ENCODE assay signal across 1 cellular context in genomic region chr1:32886012-32886827, GRCh38.
TF ChIP-seq lines count a peak whose summit lies in the region.

TSS of gene HPCA (plus strand) at chr1:32886491. CDS start at chr1:32888899, 2,408 bp downstream.

TF ChIP-seq in HepG2, 621 proteins besides CTCF, POLR2A, EP300 and RAD21 (continued from another document and continues in another):
- TF ChIP-seq ZNF225 (CRISPR knock-in tag; IDR thresholded peaks at IDR 0.05) (peak; percentile 67; the same call in 1 of the 2 replicates), ZNF75D (CRISPR knock-in tag; IDR thresholded peaks at IDR 0.05; ENCODE audit: borderline replicate concordance) (peak; percentile 97), PHF5A (CRISPR knock-in tag; IDR thresholded peaks at IDR 0.05; ENCODE audit: low read depth, unreplicated experiment) (no peak), DDIT3 (CRISPR knock-in tag; IDR thresholded peaks at IDR 0.05) (peak; percentile 84; the same call in 1 of the 2 replicates), RELA (CRISPR knock-in tag; IDR thresholded peaks at IDR 0.05) (peak; percentile 91; the same call in 1 of the 2 replicates), PITX1 (CRISPR knock-in tag; IDR thresholded peaks at IDR 0.05) (peak; percentile 87), TP53 (CRISPR knock-in tag; conservative IDR thresholded peaks at IDR 0.05) (peak; percentile 90; the same call in 1 of the 2 replicates), ISX (CRISPR knock-in tag; conservative IDR thresholded peaks at IDR 0.05) (peak; percentile 98), ZNF550 (CRISPR knock-in tag; IDR thresholded peaks at IDR 0.05; ENCODE audit: borderline replicate concordance) (no peak), SAFB2 (CRISPR knock-in tag; IDR thresholded peaks at IDR 0.05; ENCODE audit: borderline replicate concordance, low read depth) (peak; percentile 94), ISL2 (CRISPR knock-in tag; IDR thresholded peaks at IDR 0.05) (peak; percentile 91), PTBP1 (IDR thresholded peaks at IDR 0.05; ENCODE audit: low read depth, low read length, poor library complexity, severe bottlenecking) (no peak), ZNF564 (CRISPR knock-in tag; IDR thresholded peaks at IDR 0.05) (peak; percentile 95), PCBP1 (IDR thresholded peaks at IDR 0.05; ENCODE audit: borderline replicate concordance, low read depth, low read length) (0 out of 2 replicates have a peak, but pooled peaks have one; percentile 8), FOXP1 (IDR thresholded peaks at IDR 0.05) (no peak), FOXP1 (CRISPR knock-in tag; IDR thresholded peaks at IDR 0.05) (peak; percentile 36; the same call in 1 of the 2 replicates), ZFP36 (IDR thresholded peaks at IDR 0.05; ENCODE audit: borderline replicate concordance, low read depth, low read length, partially characterized antibody) (peak; percentile 13), TFDP1 (CRISPR knock-in tag; IDR thresholded peaks at IDR 0.05; ENCODE audit: borderline replicate concordance) (peak; percentile 45; the same call in 1 of the 2 replicates), ZNF772 (CRISPR knock-in tag; IDR thresholded peaks at IDR 0.05) (peak; percentile 97), ZSCAN30 (CRISPR knock-in tag; IDR thresholded peaks at IDR 0.05) (peak; percentile 91), CAMTA2 (CRISPR knock-in tag; IDR thresholded peaks at IDR 0.05; ENCODE audit: borderline replicate concordance) (peak; percentile 98; the same call in 1 of the 2 replicates), RNF219 (CRISPR knock-in tag; IDR thresholded peaks at IDR 0.05) (peak; percentile 84; the same call in 1 of the 2 replicates), TAF1 (CRISPR knock-in tag; IDR thresholded peaks at IDR 0.05) (peak; percentile 40), ZFP1 (CRISPR knock-in tag; IDR thresholded peaks at IDR 0.05) (peak; percentile 68; the same call in 1 of the 2 replicates), RARA (CRISPR knock-in tag; IDR thresholded peaks at IDR 0.05) (peak; percentile 80), MLX (CRISPR knock-in tag; IDR thresholded peaks at IDR 0.05) (peak; percentile 76), SP4 (CRISPR knock-in tag; IDR thresholded peaks at IDR 0.05) (peak; percentile 81), AHR (CRISPR knock-in tag; IDR thresholded peaks at IDR 0.05) (peak; percentile 99), KLF9 (CRISPR knock-in tag; IDR thresholded peaks at IDR 0.05; ENCODE audit: low read depth) (peak; percentile 97), HNF4A (CRISPR knock-in tag; IDR thresholded peaks at IDR 0.05) (no peak), ZKSCAN8 (CRISPR knock-in tag; IDR thresholded peaks at IDR 0.05; ENCODE audit: borderline replicate concordance) (peak; percentile 82; the same call in 1 of the 2 replicates), ZNF589 (CRISPR knock-in tag; conservative IDR thresholded peaks at IDR 0.05) (peak; percentile 99), MATR3 (CRISPR knock-in tag; IDR thresholded peaks at IDR 0.05) (no peak), ZNF629 (CRISPR knock-in tag; conservative IDR thresholded peaks at IDR 0.05) (peak; percentile 58; the same call in 1 of the 2 replicates), ZNF780A (CRISPR knock-in tag; IDR thresholded peaks at IDR 0.05) (peak; percentile 96), ZNF891 (CRISPR knock-in tag; IDR thresholded peaks at IDR 0.05) (peak; percentile 97), POLR2AphosphoS2 (IDR thresholded peaks at IDR 0.05; ENCODE audit: low read depth, low read length) (no peak), ZNF430 (CRISPR knock-in tag; IDR thresholded peaks at IDR 0.05) (peak; percentile 98), MEIS1 (CRISPR knock-in tag; IDR thresholded peaks at IDR 0.05; ENCODE audit: borderline replicate concordance) (peak; percentile 85), ZNF296 (CRISPR knock-in tag; conservative IDR thresholded peaks at IDR 0.05) (peak; percentile 97), CCDC6 (CRISPR knock-in tag; IDR thresholded peaks at IDR 0.05) (peak; percentile 97), ZNF639 (CRISPR knock-in tag; conservative IDR thresholded peaks at IDR 0.05) (peak; percentile 95), ZNF782 (CRISPR knock-in tag; IDR thresholded peaks at IDR 0.05; ENCODE audit: borderline replicate concordance) (peak; percentile 94; the same call in 1 of the 2 replicates), NFKBIZ (CRISPR knock-in tag; IDR thresholded peaks at IDR 0.05) (peak; percentile 97), CCAR2 (optimal IDR thresholded peaks at IDR 0.05; ENCODE audit: low read depth, low read length) (no peak), HMG20B (CRISPR knock-in tag; conservative IDR thresholded peaks at IDR 0.05) (peak; percentile 94), HNRNPH1 (optimal IDR thresholded peaks at IDR 0.05; ENCODE audit: low read depth, low read length) (no peak), ATF4 (CRISPR knock-in tag; IDR thresholded peaks at IDR 0.05) (peak in 1 of 2 experiments; percentile 72; a peak in 1 of 4 replicates), ZNF83 (CRISPR knock-in tag; IDR thresholded peaks at IDR 0.05; ENCODE audit: borderline replicate concordance) (peak; percentile 98), ZFP36L2 (CRISPR knock-in tag; IDR thresholded peaks at IDR 0.05) (peak; percentile 98), MYC (CRISPR knock-in tag; IDR thresholded peaks at IDR 0.05; ENCODE audit: borderline replicate concordance) (peak; percentile 79; the same call in 1 of the 2 replicates), FIP1L1 (IDR thresholded peaks at IDR 0.05; ENCODE audit: borderline replicate concordance, insufficient read depth, low read depth, low read length) (no peak), ZNF670 (CRISPR knock-in tag; IDR thresholded peaks at IDR 0.05; ENCODE audit: borderline replicate concordance) (peak; percentile 69; the same call in 1 of the 2 replicates), IKZF5 (CRISPR knock-in tag; IDR thresholded peaks at IDR 0.05) (peak; percentile 98), HNF4G (IDR thresholded peaks at IDR 0.05; ENCODE audit: borderline replicate concordance, low read depth, low read length) (no peak), HNF4G (CRISPR knock-in tag; IDR thresholded peaks at IDR 0.05; ENCODE audit: borderline replicate concordance, low read depth) (peak; percentile 75; the same call in 1 of the 2 replicates), ZNF781 (CRISPR knock-in tag; IDR thresholded peaks at IDR 0.05; ENCODE audit: borderline replicate concordance, not compliant biosample characterization) (peak; percentile 98), ZNF281 (CRISPR knock-in tag; IDR thresholded peaks at IDR 0.05; ENCODE audit: borderline replicate concordance) (peak; percentile 72), IRF9 (CRISPR knock-in tag; IDR thresholded peaks at IDR 0.05; ENCODE audit: borderline replicate concordance) (peak; percentile 97), BHLHE40 (IDR thresholded peaks at IDR 0.05; ENCODE audit: low read length) (no peak), TBX2 (CRISPR knock-in tag; IDR thresholded peaks at IDR 0.05; ENCODE audit: borderline replicate concordance) (peak; percentile 94), GZF1 (CRISPR knock-in tag; IDR thresholded peaks at IDR 0.05) (peak; percentile 93), ZNF432 (CRISPR knock-in tag; IDR thresholded peaks at IDR 0.05; ENCODE audit: borderline replicate concordance) (no peak), ZNF816 (CRISPR knock-in tag; IDR thresholded peaks at IDR 0.05; ENCODE audit: borderline replicate concordance) (peak; percentile 98), SPEN (CRISPR knock-in tag; IDR thresholded peaks at IDR 0.05; ENCODE audit: low read depth) (peak; percentile 59; the same call in 1 of the 2 replicates), ZNF720 (CRISPR knock-in tag; IDR thresholded peaks at IDR 0.05) (peak; percentile 97)
